ENCODE assay signal across 14 cellular contexts in genomic region chr5:132371603-132371994, GRCh38. TPM values are rescaled to one million over a fixed set of nuclear protein-coding genes. Genes with fewer than 3 reads are reported as not detected.
DNase-seq lines count a peak whose midpoint lies in the region; ATAC-seq and TF ChIP-seq lines count a peak whose summit lies in the region.
"Had no signal": no experiment of that assay in that cellular context is flagged by ENCODE, and none has a peak within 500 bp of the region (broad histone marks: within the 10 kb centered on the region; RNA-seq: fewer than 3 reads in every experiment).

No MANE protein-coding gene starts in this region.

- no peaks in the 10 kb centered on the region for H3K27me3 ChIP-seq in PC-3 (ENCODE audit: low read length)
- no peaks in the 10 kb centered on the region for H3K27me3 ChIP-seq in duodenal mucosa (ENCODE audit: control insufficient read depth in 1 of 2, insufficient read depth in 2 of 2, low read length in 2 of 2)
- H3K27me3 ChIP-seq in rectal smooth muscle tissue (ENCODE audit: control insufficient read depth, insufficient read depth, low read length), result no peaks in the 10 kb centered on the region
- H3K27me3 ChIP-seq: adrenal gland had no signal

- no peak overlapping the region for H2AFZ ChIP-seq in PC-3 (ENCODE audit: low read length)

- no peaks in the 10 kb centered on the region for H4K20me1 ChIP-seq in PC-3 (ENCODE audit: low read length)

- peaks cover 32% of the 10 kb centered on the region for H3K4me1 ChIP-seq in PC-3 (ENCODE audit: insufficient read depth, low read length)
- peaks cover 0 to 24% of the 10 kb centered on the region in 2 donors for H3K4me1 ChIP-seq in duodenal mucosa (ENCODE audit: control insufficient read depth in 1 of 2, insufficient read depth in 2 of 2, low read length in 2 of 2)
- peaks cover 7% of the 10 kb centered on the region for H3K4me1 ChIP-seq in rectal smooth muscle tissue (ENCODE audit: control insufficient read depth, insufficient read depth, low read length)

- no peak for DNase-seq in activated CD4-positive, alpha-beta memory T cell treated with anti-CD3 and anti-CD28 coated beads for 36 hours
- DNase-seq in activated CD4-positive, alpha-beta memory T cell treated with anti-CD3 and anti-CD28 coated beads, Interleukin-2, amount 10 ng/mL, durations not matched to agents 7 days and 5 days, result no peak
- DNase-seq in PC-3 (no peak), NCI-H187 treated with DMSO at 0.1 percent for 48 hours (lab: John Stamatoyannopoulos, UW) (no peak), NCI-H2227 treated with DMSO at 0.1 percent for 48 hours (lab: John Stamatoyannopoulos, UW) (no peak), mucosa of gallbladder (ENCODE audit: low spot score) (no peak)
- DNase-seq: adrenal gland, DMS79, H7, hippocampal formation, IMR-90, NCI-H1417 treated with DMSO at 0.1 percent for 48 hours had no signal

- no peaks in the 10 kb centered on the region for H3K9me3 ChIP-seq in PC-3 (ENCODE audit: low read length)
- no peaks in the 10 kb centered on the region for H3K9me3 ChIP-seq in duodenal mucosa (ENCODE audit: control insufficient read depth in 1 of 2, low read length in 2 of 2)
- H3K9me3 ChIP-seq: adrenal gland had no signal

- POLR2A ChIA-PET in activated CD4-positive, alpha-beta memory T cell treated with anti-CD3 and anti-CD28 coated beads for 36 hours (lab: Charles Lee), result interaction anchor here (1.1 kb wide), 1 partner anchor 495 kb away, joined by 3 read pairs; the partner anchor contains the start of gene UQCRQ
- POLR2A ChIA-PET in activated CD4-positive, alpha-beta memory T cell treated with anti-CD3 and anti-CD28 coated beads, Interleukin-2, amount 10 ng/mL, durations not matched to agents 7 days and 5 days (lab: Charles Lee), result no interaction called here
- POLR2A ChIA-PET in PC-3 (lab: Charles Lee; ENCODE audit: unreplicated experiment), result no interaction called here

- H3K4me3 ChIP-seq in PC-3 (ENCODE audit: low read length) (peak overlapping the region; percentile 97; the same call in 1 of the 2 replicates), duodenal mucosa (ENCODE audit: low read depth in 1 of 2, low read length in 2 of 2) (peak overlapping the region; percentile 93 to 98), rectal smooth muscle tissue (ENCODE audit: low read length) (peak overlapping the region; percentile 84)
- H3K4me3 ChIP-seq: adrenal gland had no signal

- peaks cover 73% of the 10 kb centered on the region for H3K79me2 ChIP-seq in PC-3 (ENCODE audit: low read length)

- CTCF ChIA-PET in activated CD4-positive, alpha-beta memory T cell treated with anti-CD3 and anti-CD28 coated beads for 36 hours (lab: Charles Lee), result interaction anchor here (0.9 to 2.2 kb wide), 8 partner anchors 9 to 308 kb away, joined by 3 to 8 read pairs (median 4); no protein-coding TSS in a partner anchor
- CTCF ChIA-PET in activated CD4-positive, alpha-beta memory T cell treated with anti-CD3 and anti-CD28 coated beads, Interleukin-2, amount 10 ng/mL, durations not matched to agents 7 days and 5 days (lab: Charles Lee), result interaction anchor here (1.0 kb wide), 1 partner anchor 130 kb away, joined by 3 read pairs; no protein-coding TSS in a partner anchor
- CTCF ChIA-PET in PC-3 (lab: Charles Lee), result no interaction called here

- no TSS peak for BruUV-seq in PC-3 (replicated peaks; lab: Mats Ljungman, UMichigan)

- H3K27ac ChIP-seq in PC-3 (ENCODE audit: low read length), result peak overlapping the region; percentile 29
- no peak overlapping the region for H3K27ac ChIP-seq in duodenal mucosa (ENCODE audit: low read depth, low read length)
- H3K27ac ChIP-seq in rectal smooth muscle tissue (ENCODE audit: low read depth, low read length), result no peak overlapping the region

- H3K4me1 Mint-ChIP-seq in activated CD4-positive, alpha-beta memory T cell treated with anti-CD3 and anti-CD28 coated beads for 36 hours (ENCODE audit: low read depth), result peaks cover 24% of the 10 kb centered on the region
- H3K4me1 Mint-ChIP-seq in activated CD4-positive, alpha-beta memory T cell treated with anti-CD3 and anti-CD28 coated beads, Interleukin-2, amount 10 ng/mL, durations not matched to agents 7 days and 5 days, result peaks cover 19% of the 10 kb centered on the region

- ATAC-seq in PC-3, result no peak

- no peaks in the 10 kb centered on the region for H3K9me2 ChIP-seq in PC-3 (replicated peaks; ENCODE audit: low read length)

- H3K36me3 ChIP-seq in PC-3 (ENCODE audit: low read depth, low read length) (no peaks in the 10 kb centered on the region), duodenal mucosa (ENCODE audit: control insufficient read depth in 1 of 2, insufficient read depth in 2 of 2, low read length in 2 of 2) (peaks cover 0 to 5% of the 10 kb centered on the region in 2 donors), rectal smooth muscle tissue (ENCODE audit: control insufficient read depth, insufficient read depth, low read length) (no peaks in the 10 kb centered on the region)
- H3K36me3 ChIP-seq: adrenal gland had no signal

- no peaks in the 10 kb centered on the region for H3K36me3 Mint-ChIP-seq in activated CD4-positive, alpha-beta memory T cell treated with anti-CD3 and anti-CD28 coated beads for 36 hours
- no peaks in the 10 kb centered on the region for H3K36me3 Mint-ChIP-seq in activated CD4-positive, alpha-beta memory T cell treated with anti-CD3 and anti-CD28 coated beads, Interleukin-2, amount 10 ng/mL, durations not matched to agents 7 days and 5 days (ENCODE audit: low read depth)

- H3K9ac ChIP-seq in PC-3 (ENCODE audit: low read length) (no peak overlapping the region), duodenal mucosa (ENCODE audit: low read depth in 1 of 2, low read length in 2 of 2) (peak overlapping the region; percentile 5 to 94), rectal smooth muscle tissue (ENCODE audit: low read length) (no peak overlapping the region)

- intact Hi-C loops in activated CD4-positive, alpha-beta memory T cell treated with anti-CD3 and anti-CD28 coated beads for 36 hours (cut with micrococcal nuclease), result no loop called here
- intact Hi-C loops in PC-3 (cut with micrococcal nuclease), result loop anchor here (2.0 kb wide), 1 partner anchor 77 kb away; the partner anchor contains the start of gene SLC22A4

- H3K4me3 Mint-ChIP-seq in activated CD4-positive, alpha-beta memory T cell treated with anti-CD3 and anti-CD28 coated beads for 36 hours, result peak overlapping the region; percentile 18
- no peak overlapping the region for H3K4me3 Mint-ChIP-seq in activated CD4-positive, alpha-beta memory T cell treated with anti-CD3 and anti-CD28 coated beads, Interleukin-2, amount 10 ng/mL, durations not matched to agents 7 days and 5 days

- H3K27me3 Mint-ChIP-seq in activated CD4-positive, alpha-beta memory T cell treated with anti-CD3 and anti-CD28 coated beads for 36 hours, result no peaks in the 10 kb centered on the region
- no peaks in the 10 kb centered on the region for H3K27me3 Mint-ChIP-seq in activated CD4-positive, alpha-beta memory T cell treated with anti-CD3 and anti-CD28 coated beads, Interleukin-2, amount 10 ng/mL, durations not matched to agents 7 days and 5 days

- H3F3A ChIP-seq in PC-3 (ENCODE audit: low read length, unreplicated experiment), result no peaks in the 10 kb centered on the region

- no peak overlapping the region for H3K27ac Mint-ChIP-seq in activated CD4-positive, alpha-beta memory T cell treated with anti-CD3 and anti-CD28 coated beads for 36 hours
- H3K27ac Mint-ChIP-seq in activated CD4-positive, alpha-beta memory T cell treated with anti-CD3 and anti-CD28 coated beads, Interleukin-2, amount 10 ng/mL, durations not matched to agents 7 days and 5 days, result no peak overlapping the region

- no peaks in the 10 kb centered on the region for H3K9me3 Mint-ChIP-seq in activated CD4-positive, alpha-beta memory T cell treated with anti-CD3 and anti-CD28 coated beads for 36 hours
- no peaks in the 10 kb centered on the region for H3K9me3 Mint-ChIP-seq in activated CD4-positive, alpha-beta memory T cell treated with anti-CD3 and anti-CD28 coated beads, Interleukin-2, amount 10 ng/mL, durations not matched to agents 7 days and 5 days

- TF ChIP-seq CTCF in PC-3 (conservative IDR thresholded peaks at IDR 0.05; ENCODE audit: low read depth, low read length), result no peak

- peak overlapping the region; percentile 97 for H3K4me2 ChIP-seq in PC-3 (ENCODE audit: low read length)

RNA-seq across cellular contexts. Expression of gene SLC22A5, which starts 2.1 kb away (rescaled TPM):
- 1 to 10 TPM; 2.8 to 3.6 TPM for total RNA-seq in activated CD4-positive, alpha-beta memory T cell treated with anti-CD3 and anti-CD28 coated beads for 36 hours
- 1 to 10 TPM; 2.7 to 3.3 TPM for total RNA-seq in activated CD4-positive, alpha-beta memory T cell treated with anti-CD3 and anti-CD28 coated beads, Interleukin-2, amount 10 ng/mL, durations not matched to agents 7 days and 5 days
- total RNA-seq in PC-3 (2014; rRNA removed) (8.2 and 21.8 TPM in 2 replicates), mucosa of gallbladder (27.0 TPM)

Comparison
In these comparisons a context has a peak if more than half of its experiments do, and no peak if none do; other contexts are left out.
1. H3K9ac ChIP-seq: peak in duodenal mucosa (2 of 2); none in PC-3 (single experiment) and rectal smooth muscle tissue (single experiment).
2. Peak in every context shown above with its lines, with median percentiles within 50 percentile points of each other: H3K4me3 ChIP-seq.